ENCODE assay signal across 19 cellular contexts in genomic region chr3:81985996-81986723, GRCh38.
"Had no signal": no experiment of that assay in that cellular context is flagged by ENCODE, and none has a peak within 500 bp of the region (broad histone marks: within the 10 kb centered on the region; RNA-seq: fewer than 3 reads in every experiment).

No MANE protein-coding gene starts in this region.

- H3K27ac ChIP-seq: body of pancreas, left ventricle myocardium inferior, right atrium auricular region, skin epidermis had no signal

- H3K27me3 Mint-ChIP-seq: activated CD4-positive, alpha-beta T cell treated with anti-CD3 and anti-CD28 coated beads, Interleukin-2, amount 10 ng/mL, durations not matched to agents 7 days and 5 days; activated naive CD8-positive, alpha-beta T cell treated with anti-CD3 and anti-CD28 coated beads for 36 hours; memory B cell; natural killer cell treated with Interleukin-12 subunit alpha and Interleukin-12 subunit beta and Interleukin-15 and Interleukin-18, amount 100 ng/mL, for 72 hours; type B pancreatic cell had no signal

- DNase-seq: activated CD4-positive, alpha-beta T cell treated with anti-CD3 and anti-CD28 coated beads, Interleukin-2, amount 10 ng/mL, durations not matched to agents 7 days and 5 days; activated CD8-positive, alpha-beta memory T cell treated with anti-CD3 and anti-CD28 coated beads, Interleukin-2, amount 50 U/mL, for 48 hours; activated naive CD8-positive, alpha-beta T cell treated with anti-CD3 and anti-CD28 coated beads for 36 hours; amygdala; body of pancreas; caudate nucleus; left ventricle myocardium inferior; nucleus accumbens; stimulated activated CD4-positive, alpha-beta T cell treated with anti-CD3 and anti-CD28 coated beads, Interleukin-4, amount 100 ng/mL, for 24 hours; stimulated activated naive CD4-positive, alpha-beta T cell had no signal

- FAIRE-seq: endometrium, keratinocyte had no signal

- H3K4me1 ChIP-seq: body of pancreas, left ventricle myocardium inferior, right atrium auricular region had no signal

- ATAC-seq: body of pancreas; esophagus mucosa; natural killer cell treated with Interleukin-12 subunit alpha and Interleukin-12 subunit beta and Interleukin-15 and Interleukin-18, amount 100 ng/mL, for 72 hours had no signal

- H3K27ac Mint-ChIP-seq: activated CD4-positive, alpha-beta T cell treated with anti-CD3 and anti-CD28 coated beads, Interleukin-2, amount 10 ng/mL, durations not matched to agents 7 days and 5 days; activated naive CD8-positive, alpha-beta T cell treated with anti-CD3 and anti-CD28 coated beads for 36 hours; memory B cell; natural killer cell treated with Interleukin-12 subunit alpha and Interleukin-12 subunit beta and Interleukin-15 and Interleukin-18, amount 100 ng/mL, for 72 hours; T-helper 2 cell treated with Interferon-gamma antibody and Interleukin-4, amounts not matched to agents 5 μg/mL and 100 μg/mL, for 36 hours; type B pancreatic cell had no signal

- H3K9me3 ChIP-seq: body of pancreas, left ventricle myocardium inferior, right atrium auricular region had no signal

- H3K4me1 Mint-ChIP-seq: activated CD4-positive, alpha-beta T cell treated with anti-CD3 and anti-CD28 coated beads, Interleukin-2, amount 10 ng/mL, durations not matched to agents 7 days and 5 days; activated naive CD8-positive, alpha-beta T cell treated with anti-CD3 and anti-CD28 coated beads for 36 hours; memory B cell had no signal

- H3K9me3 Mint-ChIP-seq: activated CD4-positive, alpha-beta T cell treated with anti-CD3 and anti-CD28 coated beads, Interleukin-2, amount 10 ng/mL, durations not matched to agents 7 days and 5 days; activated naive CD8-positive, alpha-beta T cell treated with anti-CD3 and anti-CD28 coated beads for 36 hours; memory B cell; T-helper 2 cell treated with Interferon-gamma antibody and Interleukin-4, amounts not matched to agents 5 μg/mL and 100 μg/mL, for 36 hours; type B pancreatic cell had no signal

- H3K4me3 ChIP-seq: body of pancreas, left ventricle myocardium inferior, right atrium auricular region, skin epidermis had no signal

- H3K4me3 Mint-ChIP-seq: activated CD4-positive, alpha-beta T cell treated with anti-CD3 and anti-CD28 coated beads, Interleukin-2, amount 10 ng/mL, durations not matched to agents 7 days and 5 days; activated naive CD8-positive, alpha-beta T cell treated with anti-CD3 and anti-CD28 coated beads for 36 hours; memory B cell; natural killer cell treated with Interleukin-12 subunit alpha and Interleukin-12 subunit beta and Interleukin-15 and Interleukin-18, amount 100 ng/mL, for 72 hours; T-helper 2 cell treated with Interferon-gamma antibody and Interleukin-4, amounts not matched to agents 5 μg/mL and 100 μg/mL, for 36 hours; type B pancreatic cell had no signal

- H3K36me3 Mint-ChIP-seq: activated naive CD8-positive, alpha-beta T cell treated with anti-CD3 and anti-CD28 coated beads for 36 hours; memory B cell; natural killer cell treated with Interleukin-12 subunit alpha and Interleukin-12 subunit beta and Interleukin-15 and Interleukin-18, amount 100 ng/mL, for 72 hours; type B pancreatic cell had no signal

- H3K27me3 ChIP-seq: body of pancreas, right atrium auricular region had no signal

- H3K36me3 ChIP-seq: left ventricle myocardium inferior, right atrium auricular region had no signal
